ENCODE assay signal across 19 cellular contexts in genomic region chr15:22948056-22948455, GRCh38.
A peak's percentile ranks its signal among the peaks of the same experiment; 100 is the strongest.
DNase-seq lines count a peak whose midpoint lies in the region.
"Had no signal": no experiment of that assay in that cellular context is flagged by ENCODE, and none has a peak within 500 bp of the region (broad histone marks: within the 10 kb centered on the region; RNA-seq: fewer than 3 reads in every experiment).

No MANE protein-coding gene starts in this region.

- DNase-seq in DMS 273 (lab: John Stamatoyannopoulos, UW; ENCODE audit: unreplicated experiment) (peak; percentile 7), DMS 273 treated with DMSO at 0.1 percent for 48 hours (lab: John Stamatoyannopoulos, UW) (no peak), adipocyte (ENCODE audit: low read depth) (no peak), inferior parietal cortex (ENCODE audit: extremely low spot score) (no peak)
- DNase-seq in activated naive CD4-positive, alpha-beta T cell treated with anti-CD3 and anti-CD28 coated beads, Interleukin-2, amount 10 ng/mL, durations not matched to agents 7 days and 5 days, result no peak
- DNase-seq in effector CD8-positive, alpha-beta T cell (lab: John Stamatoyannopoulos, UW), result no peak
- DNase-seq: activated B cell treated with CpG ODN at 0.5 μM for 24 hours; activated CD8-positive, alpha-beta memory T cell treated with anti-CD3 and anti-CD28 coated beads for 24 hours; C1 segment of cervical spinal cord; DMS79 treated with DMSO at 0.1 percent for 48 hours; HCEC 1CT; hypothalamus; NCI-H446 treated with DMSO at 0.1 percent for 48 hours; ovary had no signal

- H3K27me3 Mint-ChIP-seq in activated naive CD4-positive, alpha-beta T cell treated with anti-CD3 and anti-CD28 coated beads, Interleukin-2, amount 10 ng/mL, durations not matched to agents 7 days and 5 days, result peaks cover 25% of the 10 kb centered on the region

- H3K27ac ChIP-seq in muscle layer of colon (ENCODE audit: low read depth, low read length), result peak overlapping the region; percentile 66
- peak overlapping the region; percentile 71 for H3K27ac ChIP-seq in stomach smooth muscle (ENCODE audit: low read length)
- H3K27ac ChIP-seq: 22Rv1 had no signal

- H3K9me3 Mint-ChIP-seq in activated naive CD4-positive, alpha-beta T cell treated with anti-CD3 and anti-CD28 coated beads, Interleukin-2, amount 10 ng/mL, durations not matched to agents 7 days and 5 days, result no peaks in the 10 kb centered on the region
- H3K9me3 Mint-ChIP-seq: activated B cell treated with CpG ODN at 0.5 μM for 24 hours; activated T-helper 2 cell treated with anti-CD3 and anti-CD28 coated beads, Interferon-gamma antibody, Interleukin-2, Interleukin-4, amounts not matched to agents 10 μg/mL and 5 μg/mL and 100 μg/mL, durations not matched to agents 14 hours and 24 hours and 36 hours had no signal

- no peak overlapping the region for H3K27ac Mint-ChIP-seq in activated naive CD4-positive, alpha-beta T cell treated with anti-CD3 and anti-CD28 coated beads, Interleukin-2, amount 10 ng/mL, durations not matched to agents 7 days and 5 days
- H3K27ac Mint-ChIP-seq: activated B cell treated with CpG ODN at 0.5 μM for 24 hours; activated T-helper 2 cell treated with anti-CD3 and anti-CD28 coated beads, Interferon-gamma antibody, Interleukin-2, Interleukin-4, amounts not matched to agents 10 μg/mL and 5 μg/mL and 100 μg/mL, durations not matched to agents 14 hours and 24 hours and 36 hours had no signal

- no peaks in the 10 kb centered on the region for H3K9me3 ChIP-seq in adipocyte (ENCODE audit: control insufficient read depth, low read length)
- no peaks in the 10 kb centered on the region for H3K9me3 ChIP-seq in muscle layer of colon (ENCODE audit: low read length)
- H3K9me3 ChIP-seq in stomach smooth muscle (ENCODE audit: control insufficient read depth in 2 of 2, low read length in 2 of 2), result no peaks in the 10 kb centered on the region
- H3K9me3 ChIP-seq: ovary, tibial nerve had no signal

- H3K4me1 Mint-ChIP-seq in activated naive CD4-positive, alpha-beta T cell treated with anti-CD3 and anti-CD28 coated beads, Interleukin-2, amount 10 ng/mL, durations not matched to agents 7 days and 5 days, result peaks cover 13% of the 10 kb centered on the region

- H3K9ac ChIP-seq in adipocyte (ENCODE audit: low read length), result peak overlapping the region; percentile 75
- no peak overlapping the region for H3K9ac ChIP-seq in muscle layer of colon (ENCODE audit: low read length)
- no peak overlapping the region for H3K9ac ChIP-seq in stomach smooth muscle (ENCODE audit: low read length in 2 of 2)

- peaks cover 23% of the 10 kb centered on the region for H3K36me3 ChIP-seq in adipocyte (ENCODE audit: control insufficient read depth, insufficient read depth, low read length, severe bottlenecking)
- H3K36me3 ChIP-seq in muscle layer of colon (ENCODE audit: insufficient read depth, low read length), result peaks cover 12% of the 10 kb centered on the region
- H3K36me3 ChIP-seq in stomach smooth muscle (ENCODE audit: control insufficient read depth in 2 of 2, insufficient read depth in 2 of 2, low read length in 2 of 2), result peaks cover 6 to 15% of the 10 kb centered on the region in 2 donors
- H3K36me3 ChIP-seq: ovary had no signal

- no peaks in the 10 kb centered on the region for H3K36me3 Mint-ChIP-seq in activated naive CD4-positive, alpha-beta T cell treated with anti-CD3 and anti-CD28 coated beads, Interleukin-2, amount 10 ng/mL, durations not matched to agents 7 days and 5 days

- no peak overlapping the region for H3K4me3 ChIP-seq in adipocyte (ENCODE audit: low read length)
- no peak overlapping the region for H3K4me3 ChIP-seq in muscle layer of colon (ENCODE audit: low read depth in 1 of 2, low read length in 2 of 2)
- H3K4me3 ChIP-seq in stomach smooth muscle (ENCODE audit: low read length in 2 of 2), result no peak overlapping the region
- H3K4me3 ChIP-seq: ovary had no signal

- H3K4me3 Mint-ChIP-seq in activated naive CD4-positive, alpha-beta T cell treated with anti-CD3 and anti-CD28 coated beads, Interleukin-2, amount 10 ng/mL, durations not matched to agents 7 days and 5 days, result no peak overlapping the region

- H3K4me1 ChIP-seq in adipocyte (ENCODE audit: control insufficient read depth, insufficient read depth, low read length) (peaks cover 29% of the 10 kb centered on the region), muscle layer of colon (ENCODE audit: insufficient read depth, low read length) (peaks cover 35% of the 10 kb centered on the region), stomach smooth muscle (ENCODE audit: control insufficient read depth, insufficient read depth, low read length) (peaks cover 44% of the 10 kb centered on the region)

- H3K27me3 ChIP-seq in adipocyte (replicated peaks; ENCODE audit: control insufficient read depth, insufficient read depth, low read length) (no peaks in the 10 kb centered on the region), muscle layer of colon (ENCODE audit: control insufficient read depth in 1 of 2, insufficient read depth in 2 of 2, low read length in 2 of 2) (no peaks in the 10 kb centered on the region), stomach smooth muscle (ENCODE audit: control insufficient read depth in 1 of 2, insufficient read depth in 2 of 2, low read length in 2 of 2) (no peaks in the 10 kb centered on the region)
- H3K27me3 ChIP-seq: ovary, tibial nerve had no signal

- CTCF ChIA-PET in activated naive CD4-positive, alpha-beta T cell treated with anti-CD3 and anti-CD28 coated beads, Interleukin-2, amount 10 ng/mL, durations not matched to agents 7 days and 5 days (lab: Charles Lee), result no interaction called here
